In genomic region chr2:217846321-217846743, GRCh38 we compare ENCODE assay signal across 15 cellular contexts.
DNase-seq lines count a peak whose midpoint lies in the region; ATAC-seq and TF ChIP-seq lines count a peak whose summit lies in the region.
"Had no signal": no experiment of that assay in that cellular context is flagged by ENCODE, and none has a peak within 500 bp of the region (broad histone marks: within the 10 kb centered on the region; RNA-seq: fewer than 3 reads in every experiment).

No MANE protein-coding gene starts in this region.

- H3K9ac ChIP-seq in PC-3 (ENCODE audit: low read length), result no peak overlapping the region
- no peak overlapping the region for H3K9ac ChIP-seq in muscle layer of colon (ENCODE audit: low read length)
- H3K9ac ChIP-seq in neuronal stem cell (ENCODE audit: low read depth, low read length, poor library complexity), result no peak overlapping the region

- no peak overlapping the region for H2AK5ac ChIP-seq in neuronal stem cell (ENCODE audit: low read depth, low read length)

- DNase-seq in PC-3 (peak; percentile 42), Right ventricle myocardium inferior (ENCODE audit: missing footprints) (peak; percentile 78), tibial nerve (ENCODE audit: low spot score in 2 of 2) (no peak), neuronal stem cell (ENCODE audit: low spot score) (no peak), NCI-H2081 treated with DMSO at 0.1 percent for 48 hours (lab: John Stamatoyannopoulos, UW) (no peak), substantia nigra (lab: John Stamatoyannopoulos, UW) (no peak), SHP77 (lab: John Stamatoyannopoulos, UW) (no peak)
- DNase-seq: activated CD4-positive, alpha-beta T cell treated with anti-CD3 and anti-CD28 coated beads, Interleukin-2, amount 10 ng/mL, durations not matched to agents 24 days and 14 days; cerebellar nuclear complex; DMS153; Kasumi-1; NCI-H1436 treated with DMSO at 0.1 percent for 48 hours; stimulated activated CD4-positive, alpha-beta T cell treated with anti-CD3 and anti-CD28 coated beads, Interleukin-12 subunit alpha, Interleukin-12 subunit beta, amount 100 ng/mL, for 4 hours had no signal

- no peak overlapping the region for H2BK120ac ChIP-seq in neuronal stem cell (ENCODE audit: low read depth, low read length)

- H3K4me2 ChIP-seq in PC-3 (ENCODE audit: low read length) (no peak overlapping the region), neuronal stem cell (ENCODE audit: insufficient read depth, low read length, poor library complexity, severe bottlenecking) (no peak overlapping the region)

- H3F3A ChIP-seq in PC-3 (ENCODE audit: low read length, unreplicated experiment), result no peaks in the 10 kb centered on the region

- H3K27me3 ChIP-seq in PC-3 (ENCODE audit: low read length), result peaks cover 18% of the 10 kb centered on the region; the same call in 1 of the 2 replicates
- no peaks in the 10 kb centered on the region for H3K27me3 ChIP-seq in muscle layer of colon (ENCODE audit: control insufficient read depth in 1 of 2, insufficient read depth in 2 of 2, low read length in 2 of 2)
- no peaks in the 10 kb centered on the region for H3K27me3 ChIP-seq in tibial nerve
- no peaks in the 10 kb centered on the region for H3K27me3 ChIP-seq in neuronal stem cell (ENCODE audit: control insufficient read depth in 3 of 3, insufficient read depth in 3 of 3, low read depth in 1 of 3, low read length in 3 of 3)
- H3K27me3 ChIP-seq: SJSA1 had no signal

- H2BK15ac ChIP-seq in neuronal stem cell (ENCODE audit: low read length), result no peak overlapping the region

- no peak overlapping the region for H3K14ac ChIP-seq in neuronal stem cell (ENCODE audit: low read length)

- no peak overlapping the region for H3K18ac ChIP-seq in neuronal stem cell (ENCODE audit: low read length)

- no peaks in the 10 kb centered on the region for H3K79me1 ChIP-seq in neuronal stem cell (ENCODE audit: low read depth, low read length)

- intact Hi-C loops in PC-3 (cut with micrococcal nuclease), result no loop called here
- intact Hi-C loops in Right ventricle myocardium inferior (cut with DNase I), result no loop called here

- H2BK12ac ChIP-seq in neuronal stem cell (ENCODE audit: low read length), result no peak overlapping the region

- H3K4ac ChIP-seq in neuronal stem cell (ENCODE audit: low read length), result no peak overlapping the region

- H4K20me1 ChIP-seq in PC-3 (ENCODE audit: low read length), result no peaks in the 10 kb centered on the region

- no peak overlapping the region for H2BK5ac ChIP-seq in neuronal stem cell (ENCODE audit: low read length)

- TF ChIP-seq EP300 in tibial nerve (IDR thresholded peaks at IDR 0.05), result peak in 1 of 2 donors; percentile 61

- H2AFZ ChIP-seq in PC-3 (ENCODE audit: low read length) (no peak overlapping the region), neuronal stem cell (ENCODE audit: low read length) (no peak overlapping the region)

- 84 to 87% methylated on average over 3 of the region's 3 CpGs for WGBS in tibial nerve, 2 donors
- WGBS in neuronal stem cell (ENCODE audit: extremely low coverage in 2 of 2, insufficient read length in 2 of 2, insufficient replicate concordance in 1 of 2), 2 donors, result no CpG with 5 or more reads among the region's 3 CpGs

- CTCF ChIA-PET in PC-3 (lab: Charles Lee), result interaction anchor here (0.6 kb wide), 1 partner anchor 186 kb away, joined by 3 read pairs; no protein-coding TSS in a partner anchor

- H3K4me3 ChIP-seq in PC-3 (ENCODE audit: low read length), result no peak overlapping the region
- H3K4me3 ChIP-seq in muscle layer of colon (ENCODE audit: low read depth in 1 of 2, low read length in 2 of 2), result no peak overlapping the region
- H3K4me3 ChIP-seq in tibial nerve, result no peak overlapping the region
- no peak overlapping the region for H3K4me3 ChIP-seq in neuronal stem cell (ENCODE audit: low read length in 2 of 2)
- H3K4me3 ChIP-seq: SJSA1 had no signal

- H4K91ac ChIP-seq in neuronal stem cell (ENCODE audit: low read depth, low read length, poor library complexity), result no peak overlapping the region

- H3K36me3 ChIP-seq in PC-3 (ENCODE audit: low read depth, low read length), result no peaks in the 10 kb centered on the region
- peaks cover 86% of the 10 kb centered on the region for H3K36me3 ChIP-seq in muscle layer of colon (ENCODE audit: insufficient read depth, low read length)
- peaks cover 0 to 62% (median 14%) of the 10 kb centered on the region in 3 donors for H3K36me3 ChIP-seq in tibial nerve
- no peaks in the 10 kb centered on the region for H3K36me3 ChIP-seq in neuronal stem cell (replicated peaks in 1 of 2; ENCODE audit: control insufficient read depth in 2 of 2, insufficient read depth in 2 of 2, low read length in 2 of 2)

- TF ChIP-seq CTCF in PC-3 (conservative IDR thresholded peaks at IDR 0.05; ENCODE audit: low read depth, low read length) (no peak), tibial nerve (IDR thresholded peaks at IDR 0.05) (no peak)

- no peak overlapping the region for H3K23ac ChIP-seq in neuronal stem cell (ENCODE audit: low read depth, low read length, poor library complexity)

- no peaks in the 10 kb centered on the region for H3K79me2 ChIP-seq in PC-3 (ENCODE audit: low read length)

- H3K4me1 ChIP-seq in PC-3 (ENCODE audit: insufficient read depth, low read length) (peaks cover 27% of the 10 kb centered on the region), muscle layer of colon (ENCODE audit: insufficient read depth, low read length) (peaks cover 89% of the 10 kb centered on the region), tibial nerve (peaks cover 4 to 93% (median 32%) of the 10 kb centered on the region in 4 donors), neuronal stem cell (ENCODE audit: control insufficient read depth in 2 of 2, insufficient read depth in 1 of 2, low read depth in 1 of 2, low read length in 2 of 2) (peaks cover 0 to 9% of the 10 kb centered on the region in 2 donors)

- H3K9me2 ChIP-seq in PC-3 (replicated peaks; ENCODE audit: low read length), result no peaks in the 10 kb centered on the region

- ATAC-seq in PC-3 (no peak), Right ventricle myocardium inferior (peak; percentile 41)

- H4K8ac ChIP-seq in neuronal stem cell (ENCODE audit: low read depth, low read length), result no peak overlapping the region

- TF ChIP-seq POLR2A in tibial nerve (IDR thresholded peaks at IDR 0.05), result no peak

- no TSS peak for BruUV-seq in PC-3 (replicated peaks; lab: Mats Ljungman, UMichigan)

- H3K27ac ChIP-seq in PC-3 (ENCODE audit: low read length) (no peak overlapping the region), muscle layer of colon (ENCODE audit: low read depth, low read length) (peak overlapping the region; percentile 19), tibial nerve (peak overlapping the region in 3 of 4 donors; percentile 1 to 89 (median 83)), neuronal stem cell (replicated peaks; ENCODE audit: low read length) (no peak overlapping the region), substantia nigra (ENCODE audit: low read depth, low read length, poor library complexity, severe bottlenecking) (no peak overlapping the region)
- H3K27ac ChIP-seq: SJSA1 had no signal

- H3K9me3 ChIP-seq in PC-3 (ENCODE audit: low read length), result peaks cover 7% of the 10 kb centered on the region; the same call in 1 of the 2 replicates
- peaks cover 7% of the 10 kb centered on the region for H3K9me3 ChIP-seq in muscle layer of colon (ENCODE audit: low read length)
- H3K9me3 ChIP-seq in tibial nerve, result peaks cover 0 to 5% (median 0%) of the 10 kb centered on the region in 4 donors
- H3K9me3 ChIP-seq in neuronal stem cell (replicated peaks in 1 of 2; ENCODE audit: control insufficient read depth in 2 of 2, insufficient read depth in 1 of 2, low read depth in 1 of 2, low read length in 2 of 2), result peaks cover 7 to 8% of the 10 kb centered on the region in 2 donors

- POLR2A ChIA-PET in PC-3 (lab: Charles Lee; ENCODE audit: unreplicated experiment), result no interaction called here

Comparison
In these comparisons a context has a peak if more than half of its experiments do, and no peak if none do; other contexts are left out.
1. DNase-seq: peak in PC-3 (single experiment) and Right ventricle myocardium inferior (single experiment); none in tibial nerve (0 of 2), neuronal stem cell (single experiment), NCI-H2081 treated with DMSO at 0.1 percent for 48 hours (single experiment), substantia nigra (0 of 49) and SHP77 (0 of 2).
2. H3K27ac ChIP-seq: peak in muscle layer of colon (single experiment) and tibial nerve (3 of 4); none in PC-3 (single experiment), neuronal stem cell (single experiment) and substantia nigra (single experiment).